In the genomic region with DNA sequence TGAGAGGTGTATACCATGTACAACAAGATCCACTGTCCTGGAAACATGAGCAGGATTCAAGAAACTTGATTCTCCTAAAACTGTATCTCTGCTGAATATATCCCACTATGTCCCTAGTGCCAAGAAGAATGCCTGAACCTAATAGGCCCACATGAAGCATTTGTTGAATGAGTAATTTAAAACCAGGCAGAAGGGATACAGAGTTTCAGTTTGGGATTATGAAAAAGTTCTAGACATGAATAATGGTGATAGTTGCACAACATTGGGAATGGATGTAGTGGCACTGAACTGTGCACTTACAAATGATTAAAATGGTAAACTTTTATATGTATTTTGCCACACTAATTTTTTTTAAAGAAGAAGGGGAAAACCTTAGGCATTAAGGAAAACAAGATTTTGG, we compare ENCODE assay signal across 36 cellular contexts.
"Had no signal": no experiment of that assay in that cellular context is flagged by ENCODE, and none has a peak within 500 bp of the region (broad histone marks: within the 10 kb centered on the region; RNA-seq: fewer than 3 reads in every experiment).

No MANE protein-coding gene starts in this region.

- H3K27ac ChIP-seq: adrenal gland, ascending aorta, cardiac muscle cell, VCaP had no signal

- H3K4me3 Mint-ChIP-seq: activated B cell treated with CpG ODN at 0.5 μM for 24 hours; activated CD4-positive, alpha-beta memory T cell treated with anti-CD3 and anti-CD28 coated beads for 36 hours; activated CD4-positive, alpha-beta T cell treated with anti-CD3 and anti-CD28 coated beads, Interleukin-2, amount 10 ng/mL, durations not matched to agents 24 days and 14 days; activated CD8-positive, alpha-beta memory T cell treated with anti-CD3 and anti-CD28 coated beads, Interleukin-2, amount 10 ng/mL, durations not matched to agents 7 days and 5 days; activated CD8-positive, alpha-beta T cell treated with anti-CD3 and anti-CD28 coated beads, Interleukin-2, amount 10 ng/mL, durations not matched to agents 7 days and 5 days; activated naive CD4-positive, alpha-beta T cell treated with anti-CD3 and anti-CD28 coated beads for 36 hours; activated naive CD8-positive, alpha-beta T cell treated with anti-CD3 and anti-CD28 coated beads for 36 hours; activated T-cell treated with anti-CD3 and anti-CD28 coated beads, Interleukin-2, amount 50 U/mL, for 24 hours; brain; central memory CD8-positive, alpha-beta T cell; T-helper 1 cell treated with Interleukin-12 subunit alpha and Interleukin-12 subunit beta and Interleukin-4 antibody, amounts not matched to agents 30 μg/mL and 1 μg/mL, for 36 hours; T-helper 2 cell treated with Interferon-gamma antibody and Interleukin-4, amounts not matched to agents 5 μg/mL and 100 μg/mL, for 36 hours had no signal

- H3K9me3 ChIP-seq: adrenal gland, ascending aorta had no signal

- H3K27me3 ChIP-seq: adrenal gland, ascending aorta, cardiac muscle cell had no signal

- DNase-seq: activated B cell treated with CpG ODN at 0.5 μM for 24 hours; activated CD4-positive, alpha-beta memory T cell treated with anti-CD3 and anti-CD28 coated beads for 36 hours; activated CD4-positive, alpha-beta T cell treated with anti-CD3 and anti-CD28 coated beads for 4 hours; activated CD4-positive, alpha-beta T cell treated with anti-CD3 and anti-CD28 coated beads, Interleukin-2, amount 10 ng/mL, durations not matched to agents 24 days and 14 days; activated CD4-positive, alpha-beta T cell treated with anti-CD3 and anti-CD28 coated beads, Interleukin-2, amount 50 U/mL, for 1 hour; activated CD4-positive, alpha-beta T cell treated with anti-CD3 and anti-CD28 coated beads, Interleukin-2, amount 50 U/mL, for 4 hours; activated CD4-positive, CD25-positive, alpha-beta regulatory T cell treated with anti-CD3 and anti-CD28 coated beads, Interleukin-2, amount 50 U/mL, for 72 hours; activated CD8-positive, alpha-beta memory T cell treated with anti-CD3 and anti-CD28 coated beads for 24 hours; activated CD8-positive, alpha-beta memory T cell treated with anti-CD3 and anti-CD28 coated beads, Interleukin-2, amount 10 ng/mL, durations not matched to agents 7 days and 5 days; activated CD8-positive, alpha-beta memory T cell treated with anti-CD3 and anti-CD28 coated beads, Interleukin-2, amount 50 U/mL, for 48 hours; activated CD8-positive, alpha-beta T cell treated with anti-CD3 and anti-CD28 coated beads, Interleukin-2, amount 10 ng/mL, durations not matched to agents 7 days and 5 days; activated effector memory CD4-positive, alpha-beta T cell treated with anti-CD3 and anti-CD28 coated beads, Interleukin-2, amount 50 U/mL, for 16 hours; activated gamma-delta T cell treated with Interleukin-2 at 50 U/mL for 16 hours; activated naive CD4-positive, alpha-beta T cell; activated naive CD4-positive, alpha-beta T cell treated with anti-CD3 and anti-CD28 coated beads for 36 hours; activated naive CD4-positive, alpha-beta T cell treated with anti-CD3 and anti-CD28 coated beads, Interleukin-2, amount 50 U/mL, for 16 hours; activated naive CD8-positive, alpha-beta T cell treated with anti-CD3 and anti-CD28 coated beads for 36 hours; activated T-cell treated with anti-CD3 and anti-CD28 coated beads, Interleukin-2, amount 50 U/mL, for 24 hours; activated T-cell treated with anti-CD3 and anti-CD28 coated beads, Interleukin-2, amount 50 U/mL, for 48 hours; adrenal gland; amniotic stem cell; caudate nucleus; cerebellar nuclear complex; T-helper 1 cell; T-helper 2 cell; T-helper 9 cell had no signal

- H3K27me3 Mint-ChIP-seq: activated B cell treated with CpG ODN at 0.5 μM for 24 hours; activated CD4-positive, alpha-beta T cell treated with anti-CD3 and anti-CD28 coated beads, Interleukin-2, amount 10 ng/mL, durations not matched to agents 24 days and 14 days; activated CD8-positive, alpha-beta memory T cell treated with anti-CD3 and anti-CD28 coated beads, Interleukin-2, amount 10 ng/mL, durations not matched to agents 7 days and 5 days; brain had no signal

- H3K36me3 Mint-ChIP-seq: activated CD4-positive, alpha-beta memory T cell treated with anti-CD3 and anti-CD28 coated beads for 36 hours; activated CD8-positive, alpha-beta memory T cell treated with anti-CD3 and anti-CD28 coated beads, Interleukin-2, amount 10 ng/mL, durations not matched to agents 7 days and 5 days; activated naive CD4-positive, alpha-beta T cell treated with anti-CD3 and anti-CD28 coated beads, Interleukin-2, amount 50 U/mL, for 72 hours; activated naive CD8-positive, alpha-beta T cell treated with anti-CD3 and anti-CD28 coated beads for 36 hours; brain had no signal

- H3K4me1 Mint-ChIP-seq: activated B cell treated with CpG ODN at 0.5 μM for 24 hours; activated CD4-positive, alpha-beta T cell treated with anti-CD3 and anti-CD28 coated beads, Interleukin-2, amount 10 ng/mL, durations not matched to agents 24 days and 14 days; activated CD8-positive, alpha-beta memory T cell treated with anti-CD3 and anti-CD28 coated beads, Interleukin-2, amount 10 ng/mL, durations not matched to agents 7 days and 5 days; activated naive CD8-positive, alpha-beta T cell treated with anti-CD3 and anti-CD28 coated beads for 36 hours; central memory CD8-positive, alpha-beta T cell had no signal

- H3K27ac Mint-ChIP-seq: activated B cell treated with CpG ODN at 0.5 μM for 24 hours; activated CD4-positive, alpha-beta memory T cell treated with anti-CD3 and anti-CD28 coated beads for 36 hours; activated CD4-positive, alpha-beta T cell treated with anti-CD3 and anti-CD28 coated beads, Interleukin-2, amount 10 ng/mL, durations not matched to agents 24 days and 14 days; activated CD8-positive, alpha-beta memory T cell treated with anti-CD3 and anti-CD28 coated beads, Interleukin-2, amount 10 ng/mL, durations not matched to agents 7 days and 5 days; activated CD8-positive, alpha-beta T cell treated with anti-CD3 and anti-CD28 coated beads, Interleukin-2, amount 10 ng/mL, durations not matched to agents 7 days and 5 days; activated naive CD4-positive, alpha-beta T cell treated with anti-CD3 and anti-CD28 coated beads for 36 hours; activated naive CD4-positive, alpha-beta T cell treated with anti-CD3 and anti-CD28 coated beads, Interleukin-2, amount 50 U/mL, for 72 hours; activated naive CD8-positive, alpha-beta T cell treated with anti-CD3 and anti-CD28 coated beads for 36 hours; activated T-cell treated with anti-CD3 and anti-CD28 coated beads, Interleukin-2, amount 50 U/mL, for 24 hours; brain; T-helper 1 cell treated with Interleukin-12 subunit alpha and Interleukin-12 subunit beta and Interleukin-4 antibody, amounts not matched to agents 30 μg/mL and 1 μg/mL, for 36 hours; T-helper 2 cell treated with Interferon-gamma antibody and Interleukin-4, amounts not matched to agents 5 μg/mL and 100 μg/mL, for 36 hours had no signal

- H3K4me1 ChIP-seq: adrenal gland, ascending aorta had no signal

- ATAC-seq: activated CD8-positive, alpha-beta memory T cell treated with anti-CD3 and anti-CD28 coated beads, Interleukin-2, amount 10 ng/mL, durations not matched to agents 7 days and 5 days; activated CD8-positive, alpha-beta T cell treated with anti-CD3 and anti-CD28 coated beads, Interleukin-2, amount 10 ng/mL, durations not matched to agents 7 days and 5 days; activated naive CD4-positive, alpha-beta T cell treated with anti-CD3 and anti-CD28 coated beads, Interleukin-2, amount 50 U/mL, for 72 hours had no signal

- FAIRE-seq: bronchial epithelial cell, TTC549 had no signal

- H3K36me3 ChIP-seq: adrenal gland, ascending aorta, cardiac muscle cell had no signal

- H3K4me3 ChIP-seq: adrenal gland, ascending aorta, cardiac muscle cell had no signal

- H3K9me3 Mint-ChIP-seq: activated B cell treated with CpG ODN at 0.5 μM for 24 hours; activated CD4-positive, alpha-beta T cell treated with anti-CD3 and anti-CD28 coated beads, Interleukin-2, amount 10 ng/mL, durations not matched to agents 24 days and 14 days; activated naive CD4-positive, alpha-beta T cell treated with anti-CD3 and anti-CD28 coated beads, Interleukin-2, amount 50 U/mL, for 72 hours; activated naive CD8-positive, alpha-beta T cell treated with anti-CD3 and anti-CD28 coated beads for 36 hours; activated T-cell treated with anti-CD3 and anti-CD28 coated beads, Interleukin-2, amount 50 U/mL, for 24 hours; T-helper 1 cell treated with Interleukin-12 subunit alpha and Interleukin-12 subunit beta and Interleukin-4 antibody, amounts not matched to agents 30 μg/mL and 1 μg/mL, for 36 hours; T-helper 2 cell treated with Interferon-gamma antibody and Interleukin-4, amounts not matched to agents 5 μg/mL and 100 μg/mL, for 36 hours had no signal
